ENCODE assay signal across 23 cellular contexts in genomic region chr13:43911283-43911682, GRCh38.
"Had no signal": no experiment of that assay in that cellular context is flagged by ENCODE, and none has a peak within 500 bp of the region (broad histone marks: within the 10 kb centered on the region; RNA-seq: fewer than 3 reads in every experiment).

No MANE protein-coding gene starts in this region.

- H3K4me3 Mint-ChIP-seq: activated CD4-positive, alpha-beta memory T cell treated with anti-CD3 and anti-CD28 coated beads, Interleukin-2, amount 10 ng/mL, durations not matched to agents 7 days and 5 days; activated CD4-positive, alpha-beta T cell treated with anti-CD3 and anti-CD28 coated beads, Interleukin-2, amount 10 ng/mL, durations not matched to agents 24 days and 14 days; activated T-cell treated with anti-CD3 and anti-CD28 coated beads, Interleukin-2, amount 50 U/mL, for 72 hours; brain; immature natural killer cell; memory B cell; nephron; T-helper 17 cell had no signal

- ATAC-seq: activated CD4-positive, CD25-positive, alpha-beta regulatory T cell treated with anti-CD3 and anti-CD28 coated beads, Interleukin-2, amount 50 U/mL, for 24 hours; activated T-cell treated with anti-CD3 and anti-CD28 coated beads, Interleukin-2, amount 50 U/mL, for 72 hours; esophagus mucosa; T-helper 17 cell had no signal

- H3K36me3 Mint-ChIP-seq: brain, immature natural killer cell, memory B cell had no signal

- H3K9me3 Mint-ChIP-seq: activated CD4-positive, alpha-beta memory T cell treated with anti-CD3 and anti-CD28 coated beads, Interleukin-2, amount 10 ng/mL, durations not matched to agents 7 days and 5 days; activated CD4-positive, alpha-beta T cell treated with anti-CD3 and anti-CD28 coated beads, Interleukin-2, amount 10 ng/mL, durations not matched to agents 24 days and 14 days; activated T-cell treated with anti-CD3 and anti-CD28 coated beads, Interleukin-2, amount 50 U/mL, for 72 hours; brain; immature natural killer cell; memory B cell; nephron had no signal

- DNase-seq: activated CD4-positive, alpha-beta memory T cell treated with anti-CD3 and anti-CD28 coated beads, Interleukin-2, amount 10 ng/mL, durations not matched to agents 7 days and 5 days; activated CD4-positive, alpha-beta T cell treated with anti-CD3 and anti-CD28 coated beads, Interleukin-2, amount 10 ng/mL, durations not matched to agents 24 days and 14 days; activated effector memory CD4-positive, alpha-beta T cell treated with anti-CD3 and anti-CD28 coated beads, Interleukin-2, amount 50 U/mL, for 16 hours; activated naive CD4-positive, alpha-beta T cell treated with anti-CD3 and anti-CD28 coated beads, Interleukin-2, amount 50 U/mL, for 16 hours; activated T-cell treated with anti-CD3 and anti-CD28 coated beads, Interleukin-2, amount 50 U/mL, for 72 hours; central memory CD4-positive, alpha-beta T cell; dermis blood vessel endothelial cell; effector memory CD4-positive, alpha-beta T cell; glutamatergic neuron; immature natural killer cell; kidney glomerular epithelial cell; sigmoid colon; stimulated activated CD4-positive, alpha-beta T cell treated with anti-CD3 and anti-CD28 coated beads, Interleukin-4, amount 100 ng/mL, for 1 hour; stimulated activated naive CD4-positive, alpha-beta T cell; T-helper 17 cell; testis; trophoblast cell; uterus had no signal

- H3K4me1 Mint-ChIP-seq: activated CD4-positive, alpha-beta memory T cell treated with anti-CD3 and anti-CD28 coated beads, Interleukin-2, amount 10 ng/mL, durations not matched to agents 7 days and 5 days; activated CD4-positive, alpha-beta T cell treated with anti-CD3 and anti-CD28 coated beads, Interleukin-2, amount 10 ng/mL, durations not matched to agents 24 days and 14 days; memory B cell had no signal

- H3K27me3 Mint-ChIP-seq: brain had no signal

- H3K27ac Mint-ChIP-seq: activated CD4-positive, alpha-beta memory T cell treated with anti-CD3 and anti-CD28 coated beads, Interleukin-2, amount 10 ng/mL, durations not matched to agents 7 days and 5 days; activated CD4-positive, alpha-beta T cell treated with anti-CD3 and anti-CD28 coated beads, Interleukin-2, amount 10 ng/mL, durations not matched to agents 24 days and 14 days; activated T-cell treated with anti-CD3 and anti-CD28 coated beads, Interleukin-2, amount 50 U/mL, for 72 hours; immature natural killer cell; memory B cell; nephron; T-helper 17 cell had no signal
